Comparison of ENCODE assay signal across 17 cellular contexts in the genomic region with DNA sequence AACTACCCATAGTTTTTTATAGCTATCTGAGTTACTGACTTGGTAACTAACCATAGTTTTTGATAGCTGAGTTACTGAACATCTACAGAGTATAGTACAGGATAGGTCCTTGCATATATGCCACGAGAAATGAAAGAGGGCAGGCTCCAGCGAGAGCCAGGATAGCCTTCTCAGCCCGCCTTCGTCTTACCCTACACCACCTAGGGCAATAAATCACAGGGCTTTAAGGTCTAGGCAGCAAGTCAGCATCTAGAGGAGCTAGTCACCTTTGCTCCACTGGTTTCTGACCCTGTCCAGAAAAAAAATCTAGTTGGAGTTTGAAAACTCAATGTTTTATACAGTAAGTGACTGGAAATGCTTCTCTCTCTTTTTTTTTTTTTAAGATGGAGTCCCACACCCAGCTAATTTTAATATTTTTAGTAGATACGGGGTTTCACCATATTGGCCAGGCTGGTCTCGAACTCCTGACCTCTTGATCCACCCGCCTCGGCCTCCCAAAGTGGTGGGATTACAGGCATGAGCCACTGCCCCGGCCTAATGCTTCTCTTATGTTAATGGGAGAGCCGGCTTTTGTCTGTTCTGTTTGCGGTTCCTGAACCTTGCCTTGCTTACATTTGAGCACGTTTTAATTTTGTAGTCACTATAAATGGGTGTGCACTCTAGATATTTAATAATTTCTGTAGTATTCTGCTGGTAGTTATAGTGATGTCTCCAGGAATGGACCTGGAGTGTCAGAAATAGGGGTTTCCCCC. TPM values are rescaled to one million over a fixed set of nuclear protein-coding genes. Genes with fewer than 3 reads are reported as not detected.
DNase-seq lines count a peak whose midpoint lies in the region; TF ChIP-seq lines count a peak whose summit lies in the region.
"Had no signal": no experiment of that assay in that cellular context is flagged by ENCODE, and none has a peak within 500 bp of the region (broad histone marks: within the 10 kb centered on the region; RNA-seq: fewer than 3 reads in every experiment).

No MANE protein-coding gene starts in this region.

- WGBS in hepatocyte (ENCODE audit: low lambda C conversion rate, missing lambda C conversion rate) = 57% methylated on average over 12 of the region's 12 CpGs
- WGBS in trophoblast cell (ENCODE audit: extremely low coverage, insufficient coverage, insufficient read length) = no CpG with 5 or more reads among the region's 12 CpGs

- H3K9me3 ChIP-seq in DOHH2 (ENCODE audit: control insufficient read depth, insufficient read depth, low read length) = no peaks in the 10 kb centered on the region
- no peaks in the 10 kb centered on the region for H3K9me3 ChIP-seq in hepatocyte (ENCODE audit: low read depth)
- H3K9me3 ChIP-seq in trophoblast cell (ENCODE audit: insufficient read depth, low read depth, low read length) = no peaks in the 10 kb centered on the region
- no peaks in the 10 kb centered on the region for H3K9me3 ChIP-seq in BE2C
- H3K9me3 ChIP-seq in colonic mucosa = no peaks in the 10 kb centered on the region

- H3K79me2 ChIP-seq in DOHH2 (ENCODE audit: control insufficient read depth, low read length) = peaks cover 92% of the 10 kb centered on the region
- peaks cover 77% of the 10 kb centered on the region for H3K79me2 ChIP-seq in hepatocyte
- H3K79me2 ChIP-seq in trophoblast cell (ENCODE audit: control insufficient read depth, insufficient read depth, low read length, poor library complexity) = peaks cover 19% of the 10 kb centered on the region

- no peak overlapping the region for H3K18ac ChIP-seq in trophoblast cell (ENCODE audit: low read length)

- H2AFZ ChIP-seq in hepatocyte (no peak overlapping the region), trophoblast cell (ENCODE audit: insufficient read depth, low read length, poor library complexity) (no peak overlapping the region)

- no peak overlapping the region for H4K91ac ChIP-seq in trophoblast cell (ENCODE audit: low read depth, low read length)

- peaks cover 4% of the 10 kb centered on the region; the same call in 1 of the 2 replicates for H3F3A ChIP-seq in DOHH2 (ENCODE audit: control insufficient read depth, insufficient read depth)

- no peak overlapping the region for H2AK5ac ChIP-seq in trophoblast cell (ENCODE audit: low read length)

- H3K4me1 ChIP-seq in DOHH2 (ENCODE audit: control insufficient read depth, low read length) = peaks cover 33% of the 10 kb centered on the region
- H3K4me1 ChIP-seq in hepatocyte (ENCODE audit: insufficient read depth) = peaks cover 32% of the 10 kb centered on the region
- H3K4me1 ChIP-seq in trophoblast cell (ENCODE audit: control insufficient read depth in 1 of 2, insufficient read depth in 2 of 2, low read length in 2 of 2) = peaks cover 3 to 9% of the 10 kb centered on the region in 2 experiments
- H3K4me1 ChIP-seq in BE2C = no peaks in the 10 kb centered on the region
- H3K4me1 ChIP-seq in colonic mucosa = peaks cover 8% of the 10 kb centered on the region

- H3K27me3 ChIP-seq in DOHH2 (ENCODE audit: control insufficient read depth, low read length) = no peaks in the 10 kb centered on the region
- H3K27me3 ChIP-seq in hepatocyte = no peaks in the 10 kb centered on the region
- H3K27me3 ChIP-seq in trophoblast cell (ENCODE audit: insufficient read depth, low read length) = no peaks in the 10 kb centered on the region
- no peaks in the 10 kb centered on the region for H3K27me3 ChIP-seq in BE2C
- no peaks in the 10 kb centered on the region for H3K27me3 ChIP-seq in colonic mucosa

- H3K23ac ChIP-seq in trophoblast cell (ENCODE audit: low read length) = no peak overlapping the region

- H3K9ac ChIP-seq in trophoblast cell (ENCODE audit: low read length) (no peak overlapping the region), colonic mucosa (ENCODE audit: low read depth in 2 of 2, low read length in 2 of 2) (peak overlapping the region in 1 of 2 donors; percentile 99)

- no peak overlapping the region for H3K14ac ChIP-seq in trophoblast cell (ENCODE audit: low read length)

- in situ Hi-C loops in SK-MEL-5 (cut with HindIII; ENCODE audit: low pct_unique_long_range_greater_than_20kb, low sequenced_read_pairs) = no loop called here

- H3K27ac ChIP-seq in DOHH2 (ENCODE audit: low read depth, low read length) = no peak overlapping the region
- peak overlapping the region; percentile 93 for H3K27ac ChIP-seq in hepatocyte
- H3K27ac ChIP-seq in trophoblast cell (ENCODE audit: low read depth, low read length) = no peak overlapping the region
- no peak overlapping the region for H3K27ac ChIP-seq in colonic mucosa

- H4K12ac ChIP-seq in trophoblast cell (ENCODE audit: low read depth, low read length) = no peak overlapping the region

- H2BK12ac ChIP-seq in trophoblast cell (ENCODE audit: low read length) = no peak overlapping the region

- TF ChIP-seq CTCF in DOHH2 (IDR thresholded peaks at IDR 0.05; ENCODE audit: low read depth, low read length, poor library complexity, severe bottlenecking) = no peak
- TF ChIP-seq CTCF in hepatocyte (IDR thresholded peaks at IDR 0.05; ENCODE audit: poor library complexity) = no peak
- TF ChIP-seq CTCF in BE2C (IDR thresholded peaks at IDR 0.05; ENCODE audit: low read depth, low read length) = no peak
- no peak for TF ChIP-seq CTCF in colonic mucosa (IDR thresholded peaks at IDR 0.05)

- no peak overlapping the region for H2BK120ac ChIP-seq in trophoblast cell (ENCODE audit: insufficient read depth, low read length, poor library complexity)

- H3K4ac ChIP-seq in trophoblast cell (ENCODE audit: low read depth, low read length) = peak overlapping the region; percentile 42

- no peak overlapping the region for H4K8ac ChIP-seq in trophoblast cell (ENCODE audit: low read depth, low read length)

- H3K4me3 ChIP-seq in DOHH2 (ENCODE audit: low read length) (no peak overlapping the region), hepatocyte (no peak overlapping the region), trophoblast cell (ENCODE audit: low read depth, low read length) (no peak overlapping the region), BE2C (ENCODE audit: low read depth, low read length) (no peak overlapping the region), colonic mucosa (no peak overlapping the region)

- H3K9me2 ChIP-seq in DOHH2 (replicated peaks; ENCODE audit: control insufficient read depth, low read length) (no peaks in the 10 kb centered on the region), hepatocyte (replicated peaks; ENCODE audit: insufficient read depth) (no peaks in the 10 kb centered on the region)

- H2BK5ac ChIP-seq in trophoblast cell (ENCODE audit: low read depth, low read length, poor library complexity) = no peak overlapping the region

- H4K20me1 ChIP-seq in DOHH2 (ENCODE audit: control insufficient read depth, insufficient read depth, low read depth, low read length) (peaks cover 34% of the 10 kb centered on the region), hepatocyte (ENCODE audit: insufficient read depth, poor library complexity, severe bottlenecking) (peaks cover 25% of the 10 kb centered on the region)

- peak overlapping the region; percentile 91; the same call in 1 of the 2 replicates for H3K4me2 ChIP-seq in DOHH2 (ENCODE audit: low read length)
- H3K4me2 ChIP-seq in hepatocyte = peak overlapping the region; percentile 89
- no peak overlapping the region for H3K4me2 ChIP-seq in trophoblast cell (ENCODE audit: low read length)

- intact Hi-C loops in colonic mucosa (cut with DNase I) = no loop called here

- peak; percentile 25 for DNase-seq in SK-MEL-5 (ENCODE audit: low read depth, low spot score)
- DNase-seq in hepatocyte (ENCODE audit: low spot score) = peak; percentile 28
- no peak for DNase-seq in trophoblast cell
- no peak for DNase-seq in BE2C
- no peak for DNase-seq in NCI-H69 (lab: John Stamatoyannopoulos, UW)
- DNase-seq in colonic mucosa = no peak
- DNase-seq: activated CD4-positive, alpha-beta T cell treated with anti-CD3 and anti-CD28 coated beads for 1 hour; activated gamma-delta T cell treated with Interleukin-2 at 50 U/mL for 16 hours; cerebellar nuclear complex; NCI-H1105 treated with DMSO at 0.1 percent for 48 hours; NCI-H774; stimulated activated CD4-positive, alpha-beta T cell treated with anti-CD3 and anti-CD28 coated beads, Interleukin-4, amount 100 ng/mL, for 1 hour; stimulated activated naive CD8-positive, alpha-beta T cell treated with anti-CD3 and anti-CD28 coated beads, Interleukin-15, Interleukin-2, amounts not matched to agents 100 U/mL and 50 U/mL, for 24 hours had no signal

- H3K79me1 ChIP-seq in trophoblast cell (ENCODE audit: low read length) = peaks cover 5% of the 10 kb centered on the region

- peaks cover 65% of the 10 kb centered on the region for H3K36me3 ChIP-seq in DOHH2 (ENCODE audit: control insufficient read depth, low read length)
- no peaks in the 10 kb centered on the region for H3K36me3 ChIP-seq in hepatocyte (replicated peaks; ENCODE audit: insufficient read depth, low read depth)
- peaks cover 11 to 18% of the 10 kb centered on the region in 2 experiments for H3K36me3 ChIP-seq in trophoblast cell (ENCODE audit: control insufficient read depth in 1 of 2, insufficient read depth in 2 of 2, low read length in 2 of 2)
- H3K36me3 ChIP-seq in BE2C = peaks cover 25% of the 10 kb centered on the region
- H3K36me3 ChIP-seq in colonic mucosa = no peaks in the 10 kb centered on the region

RNA-seq across cellular contexts. Expression of a gene that starts 2.8 kb away (rescaled TPM):
- 213 and 225 TPM in 2 replicates for total RNA-seq in SK-MEL-5 (2014; rRNA removed; shearing (Covaris generic))
- 218 and 245 TPM in 2 replicates for polyA plus RNA-seq in SK-MEL-5 (2015; cell fraction: cytosol; rRNA removed)
- 74.1 and 112 TPM in 2 replicates for polyA plus RNA-seq in SK-MEL-5 (2015; cell fraction: nucleus; rRNA removed)
- 76.9 and 98.9 TPM in 2 replicates for total RNA-seq in hepatocyte
- 44.0 and 44.6 TPM in 2 replicates for polyA plus RNA-seq in hepatocyte
- polyA plus RNA-seq in trophoblast cell (2013) = 49.8 and 52.2 TPM in 2 replicates
- 63.6 TPM for polyA plus RNA-seq in BE2C (2012; ENCODE audit: insufficient read depth, insufficient read length, low read depth)
- 10 to 100 TPM; 37.3 to 72.2 TPM for total RNA-seq in colonic mucosa

RNA-seq across cellular contexts. Expression of a gene that starts 5.5 kb away (rescaled TPM):
- 97.6 and 102 TPM in 2 replicates for total RNA-seq in SK-MEL-5 (2014; rRNA removed; shearing (Covaris generic))
- 92.2 and 102 TPM in 2 replicates for polyA plus RNA-seq in SK-MEL-5 (2015; cell fraction: cytosol; rRNA removed)
- polyA plus RNA-seq in SK-MEL-5 (2015; cell fraction: nucleus; rRNA removed) = 194 and 208 TPM in 2 replicates
- total RNA-seq in hepatocyte (23.8 and 35.6 TPM in 2 replicates), colonic mucosa (10 to 100 TPM; 24.2 to 25.6 TPM)
- 20.0 and 23.7 TPM in 2 replicates for polyA plus RNA-seq in hepatocyte
- 24.4 and 25.2 TPM in 2 replicates for polyA plus RNA-seq in trophoblast cell (2013)
- polyA plus RNA-seq in BE2C (2012; ENCODE audit: insufficient read depth, insufficient read length, low read depth) = 18.1 TPM

RNA-seq across cellular contexts. Expression of a gene that starts 58.5 kb away (rescaled TPM):
- not detected in 2 replicates for total RNA-seq in SK-MEL-5 (2014; rRNA removed; shearing (Covaris generic))
- polyA plus RNA-seq in SK-MEL-5 (2015; cell fraction: cytosol; rRNA removed) = not detected in 2 replicates
- polyA plus RNA-seq in SK-MEL-5 (2015; cell fraction: nucleus; rRNA removed) = 0.75 TPM in 1 of 2 replicates, not detected in the other
- total RNA-seq in hepatocyte = 0.30 and 0.80 TPM in 2 replicates
- 2.3 and 3.2 TPM in 2 replicates for polyA plus RNA-seq in hepatocyte
- polyA plus RNA-seq in trophoblast cell (2013) = 0.42 and 0.45 TPM in 2 replicates
- 0.60 TPM for polyA plus RNA-seq in BE2C (2012; ENCODE audit: insufficient read depth, insufficient read length, low read depth)
- total RNA-seq in colonic mucosa = 10 to 100 TPM; 30.5 to 33.0 TPM
- total RNA-seq: fibroblast of lung, kidney epithelial cell, posterior vena cava had no signal
- polyA plus RNA-seq: fibroblast of lung had no signal

Comparison
In these comparisons a context has a peak if more than half of its experiments do, and no peak if none do; other contexts are left out.
1. DNase-seq: peak in SK-MEL-5 (single experiment) and hepatocyte (single experiment); none in trophoblast cell (0 of 2), BE2C (single experiment), NCI-H69 (single experiment) and colonic mucosa (single experiment).
2. RNA of a gene that starts 58.5 kb away (total RNA-seq): 30.5 to 33.0 TPM in colonic mucosa; 0.30 to 0.80 TPM in hepatocyte and not detected in SK-MEL-5; every median in the first group is over 10 times any median in the second.